Comparison of ENCODE assay signal across 29 cellular contexts in genomic region chr9:91143162-91143561, GRCh38.
"Had no signal": no experiment of that assay in that cellular context is flagged by ENCODE, and none has a peak within 500 bp of the region (broad histone marks: within the 10 kb centered on the region; RNA-seq: fewer than 3 reads in every experiment).

No MANE protein-coding gene starts in this region.

- H3K9me3 ChIP-seq: ascending aorta, MG63 had no signal

- H3K4me3 Mint-ChIP-seq: activated CD4-positive, alpha-beta T cell treated with anti-CD3 and anti-CD28 coated beads, Interleukin-2, amount 10 ng/mL, durations not matched to agents 7 days and 5 days; activated naive CD4-positive, alpha-beta T cell treated with anti-CD3 and anti-CD28 coated beads for 36 hours; activated T-cell treated with anti-CD3 and anti-CD28 coated beads, Interleukin-2, amount 50 U/mL, for 24 hours had no signal

- DNase-seq: activated CD4-positive, alpha-beta T cell treated with anti-CD3 and anti-CD28 coated beads for 1 hour; activated CD4-positive, alpha-beta T cell treated with anti-CD3 and anti-CD28 coated beads, Interleukin-2, amount 10 ng/mL, durations not matched to agents 7 days and 5 days; activated CD4-positive, alpha-beta T cell treated with anti-CD3 and anti-CD28 coated beads, Interleukin-2, amount 50 U/mL, for 48 hours; activated CD4-positive, CD25-positive, alpha-beta regulatory T cell; activated gamma-delta T cell treated with Interleukin-2 at 50 U/mL for 16 hours; activated naive CD4-positive, alpha-beta T cell treated with anti-CD3 and anti-CD28 coated beads for 36 hours; activated T-cell treated with anti-CD3 and anti-CD28 coated beads, Interleukin-2, amount 50 U/mL, for 24 hours; amniotic stem cell; Karpas-422; KBM-7; MG63; NCI-H1048; NCI-H1105 treated with DMSO at 0.1 percent for 48 hours; NCI-H1436; NCI-H1694; NCI-H1930; NCI-H2081 treated with DMSO at 0.1 percent for 48 hours; NCI-H226; NCI-H446 treated with DMSO at 0.1 percent for 48 hours; NCI-H524; NK-92 treated with Interleukin-12 subunit alpha and Interleukin-12 subunit beta, amount 100 ng/mL, for 24 hours; PC-9; SW 1271; T1000; WERI-Rb-1 had no signal

- H3K27me3 Mint-ChIP-seq: activated CD4-positive, alpha-beta T cell treated with anti-CD3 and anti-CD28 coated beads, Interleukin-2, amount 10 ng/mL, durations not matched to agents 7 days and 5 days; activated T-cell treated with anti-CD3 and anti-CD28 coated beads, Interleukin-2, amount 50 U/mL, for 24 hours had no signal

- H3K4me3 ChIP-seq: ascending aorta, MG63, PC-9 had no signal

- H3K4me1 ChIP-seq: ascending aorta had no signal

- H2AFZ ChIP-seq: PC-9 had no signal

- H3K36me3 ChIP-seq: ascending aorta, MG63, WERI-Rb-1 had no signal

- H3K4me2 ChIP-seq: PC-9 had no signal

- H3K27ac Mint-ChIP-seq: activated CD4-positive, alpha-beta T cell treated with anti-CD3 and anti-CD28 coated beads, Interleukin-2, amount 10 ng/mL, durations not matched to agents 7 days and 5 days; activated naive CD4-positive, alpha-beta T cell treated with anti-CD3 and anti-CD28 coated beads for 36 hours; activated naive CD4-positive, alpha-beta T cell treated with anti-CD3 and anti-CD28 coated beads, Interleukin-2, amount 50 U/mL, for 72 hours; activated T-cell treated with anti-CD3 and anti-CD28 coated beads, Interleukin-2, amount 50 U/mL, for 24 hours had no signal

- ATAC-seq: activated naive CD4-positive, alpha-beta T cell treated with anti-CD3 and anti-CD28 coated beads, Interleukin-2, amount 50 U/mL, for 72 hours; Right ventricle myocardium inferior had no signal

- H3K9me3 Mint-ChIP-seq: activated naive CD4-positive, alpha-beta T cell treated with anti-CD3 and anti-CD28 coated beads for 36 hours had no signal

- H3K27ac ChIP-seq: ascending aorta, PC-9, RWPE1, WERI-Rb-1 had no signal

- H3K27me3 ChIP-seq: ascending aorta, MG63 had no signal
